In the genomic region with DNA sequence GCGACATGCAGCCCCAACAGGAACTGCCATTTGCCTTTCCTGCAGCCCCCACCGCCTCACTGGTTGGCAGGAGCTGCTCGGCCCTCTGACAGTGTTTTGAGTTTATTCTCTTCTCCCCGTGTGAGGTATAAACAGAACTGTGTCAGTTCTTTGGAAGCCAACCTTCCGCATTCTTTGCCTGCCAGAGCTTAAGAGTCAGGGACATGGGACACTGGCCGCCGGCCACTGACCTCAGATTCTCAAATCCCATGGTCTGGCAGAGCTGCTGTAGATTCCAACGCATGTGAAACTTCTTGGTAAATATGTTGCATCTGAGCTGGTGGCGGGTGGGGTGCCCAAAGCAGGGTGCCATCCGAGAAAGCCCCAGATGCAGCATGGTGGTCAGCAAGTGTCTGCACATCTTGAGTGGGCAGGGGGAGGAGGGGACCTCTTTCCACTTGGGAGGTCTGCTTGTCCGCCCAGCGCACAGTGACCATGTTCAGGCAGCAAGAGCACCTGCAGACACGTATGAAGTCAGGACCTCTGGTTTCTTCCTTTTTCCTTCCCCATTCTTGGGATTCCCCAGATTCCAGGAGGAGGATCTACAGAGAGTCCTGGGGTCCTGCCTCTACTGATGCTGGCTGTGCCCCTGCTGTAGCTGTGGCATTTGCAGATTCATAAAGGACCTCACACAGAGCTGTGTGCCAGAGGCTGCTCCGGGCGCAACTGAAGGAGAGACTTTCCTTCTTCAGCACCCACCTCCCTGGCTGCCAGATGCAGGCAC, we compare ENCODE assay signal across 15 cellular contexts. TPM values are rescaled to one million over a fixed set of nuclear protein-coding genes. Genes with fewer than 3 reads are reported as not detected.
DNase-seq lines count a peak whose midpoint lies in the region; TF ChIP-seq lines count a peak whose summit lies in the region.
"Had no signal": no experiment of that assay in that cellular context is flagged by ENCODE, and none has a peak within 500 bp of the region (broad histone marks: within the 10 kb centered on the region; RNA-seq: fewer than 3 reads in every experiment).

No MANE protein-coding gene starts in this region.

- peaks cover 5% of the 10 kb centered on the region for H3K36me3 Mint-ChIP-seq in glutamatergic neuron (ENCODE audit: unreplicated experiment)

- DNase-seq in ACHN (peak; percentile 98), LoVo (ENCODE audit: low spot score) (peak; percentile 27), fibroblast of gingiva (ENCODE audit: low read depth) (peak; percentile 19), midbrain (lab: John Stamatoyannopoulos, UW) (peak; percentile 27), glutamatergic neuron (no peak), erythroblast (lab: John Stamatoyannopoulos, UW) (no peak), Kasumi-1 (lab: John Stamatoyannopoulos, UW) (no peak)
- no peak for DNase-seq in stimulated activated naive CD4-positive, alpha-beta T cell (lab: John Stamatoyannopoulos, UW)
- DNase-seq: activated naive CD4-positive, alpha-beta T cell treated with anti-CD3 and anti-CD28 coated beads for 36 hours; NCI-H1092 treated with DMSO at 0.1 percent for 48 hours; RPMI8226; upper lobe of left lung had no signal

- no peak for TF ChIP-seq POLR2A in erythroblast (IDR thresholded peaks at IDR 0.05; ENCODE audit: low read length)

- H3K4me3 Mint-ChIP-seq in glutamatergic neuron (ENCODE audit: unreplicated experiment), result no peak overlapping the region
- H3K4me3 Mint-ChIP-seq: activated naive CD4-positive, alpha-beta T cell treated with anti-CD3 and anti-CD28 coated beads for 36 hours; nephron had no signal

- in situ Hi-C loops in ACHN (cut with HindIII; ENCODE audit: low pct_ligation_motif_present, low pct_unique_long_range_greater_than_20kb, low sequenced_read_pairs), result no loop called here

- TF ChIP-seq CTCF in glutamatergic neuron (IDR thresholded peaks at IDR 0.05; ENCODE audit: partially characterized antibody, unreplicated experiment), result no peak

- peaks cover 7% of the 10 kb centered on the region for H3K9me3 Mint-ChIP-seq in glutamatergic neuron (ENCODE audit: unreplicated experiment)
- H3K9me3 Mint-ChIP-seq: activated naive CD4-positive, alpha-beta T cell treated with anti-CD3 and anti-CD28 coated beads for 36 hours had no signal

- H3K4me1 Mint-ChIP-seq in glutamatergic neuron (ENCODE audit: low read depth, unreplicated experiment), result peaks cover 8% of the 10 kb centered on the region

- H3K27me3 Mint-ChIP-seq in glutamatergic neuron (ENCODE audit: unreplicated experiment), result peaks cover 20% of the 10 kb centered on the region

- H3K27ac Mint-ChIP-seq in glutamatergic neuron (ENCODE audit: unreplicated experiment), result no peak overlapping the region
- H3K27ac Mint-ChIP-seq: activated naive CD4-positive, alpha-beta T cell treated with anti-CD3 and anti-CD28 coated beads for 36 hours; nephron had no signal

RNA-seq across cellular contexts. Expression of a gene that starts 23.8 kb away (rescaled TPM):
- total RNA-seq in glutamatergic neuron (ENCODE audit: unreplicated experiment), result not detected
- total RNA-seq: activated naive CD4-positive, alpha-beta T cell treated with anti-CD3 and anti-CD28 coated beads for 36 hours; kidney epithelial cell; NCI-H460; upper lobe of left lung had no signal

Comparison
In these comparisons a context has a peak if more than half of its experiments do, and no peak if none do; other contexts are left out.
1. DNase-seq: peak in ACHN (single experiment), LoVo (single experiment), fibroblast of gingiva (single experiment) and midbrain (single experiment); none in stimulated activated naive CD4-positive, alpha-beta T cell (0 of 6), glutamatergic neuron (single experiment), erythroblast (0 of 2) and Kasumi-1 (0 of 2).